In genomic region chr4:112234952-112235609, GRCh38 we compare ENCODE assay signal across 2 cellular contexts.
TF ChIP-seq lines count a peak whose summit lies in the region.

No MANE protein-coding gene starts in this region.

TF ChIP-seq in Ishikawa, 13 proteins besides CTCF, POLR2A, EP300 and RAD21 (continued from another document):
- TF ChIP-seq USF1 (IDR thresholded peaks at IDR 0.05) (no peak), YY1 (IDR thresholded peaks at IDR 0.05; ENCODE audit: low read depth) (no peak), REST (IDR thresholded peaks at IDR 0.05; ENCODE audit: low read depth) (no peak), FOXM1 (IDR thresholded peaks at IDR 0.05; ENCODE audit: borderline replicate concordance, low read depth) (no peak), MAX (IDR thresholded peaks at IDR 0.05) (no peak), EGR1 (IDR thresholded peaks at IDR 0.05) (no peak), TCF12 (IDR thresholded peaks at IDR 0.05; ENCODE audit: low read depth) (no peak), CEBPB (IDR thresholded peaks at IDR 0.05) (no peak), NFIC (IDR thresholded peaks at IDR 0.05) (no peak), TEAD4 (IDR thresholded peaks at IDR 0.05) (no peak), TAF1 (IDR thresholded peaks at IDR 0.05; ENCODE audit: low read depth) (no peak), ZBTB7A (IDR thresholded peaks at IDR 0.05; ENCODE audit: low read depth) (no peak)

TF ChIP-seq in K562, 482 proteins besides CTCF, POLR2A, EP300 and RAD21 (continued from another document):
- TF ChIP-seq CBX8 (IDR thresholded peaks at IDR 0.05; ENCODE audit: borderline replicate concordance, extremely low read depth, low read depth, low read length, poor library complexity, severe bottlenecking) = no peak
- TF ChIP-seq ZBTB26 (CRISPR knock-in tag; IDR thresholded peaks at IDR 0.05) = no peak
- TF ChIP-seq E4F1 (CRISPR knock-in tag; IDR thresholded peaks at IDR 0.05; ENCODE audit: borderline replicate concordance) = no peak
- no peak for TF ChIP-seq NELFE (IDR thresholded peaks at IDR 0.05; ENCODE audit: insufficient read depth, insufficient read length)
- TF ChIP-seq NCOA6 (IDR thresholded peaks at IDR 0.05) = no peak
- TF ChIP-seq ATF2 (CRISPR knock-in tag; IDR thresholded peaks at IDR 0.05) = no peak
- TF ChIP-seq FOSL1 (tag; conservative IDR thresholded peaks at IDR 0.05) = peak; percentile 88
- 0 out of 2 replicates have a peak, but pooled peaks have one; percentile 10 for TF ChIP-seq MAFG (tag; conservative IDR thresholded peaks at IDR 0.05)
- TF ChIP-seq SMC3 (conservative IDR thresholded peaks at IDR 0.05; ENCODE audit: insufficient read depth, low read depth, low read length) = peak; percentile 83
- TF ChIP-seq DDX20 (tag; IDR thresholded peaks at IDR 0.05; ENCODE audit: low read depth) = no peak
- TF ChIP-seq VEZF1 (CRISPR knock-in tag; IDR thresholded peaks at IDR 0.05) = no peak
- TF ChIP-seq FOS (IDR thresholded peaks at IDR 0.05; ENCODE audit: extremely low read depth, insufficient read length) = peak; percentile 4
- no peak for TF ChIP-seq NR1H2 (CRISPR knock-in tag; IDR thresholded peaks at IDR 0.05)
- TF ChIP-seq ATF3 (IDR thresholded peaks at IDR 0.05) = peak; percentile 85
- TF ChIP-seq ATF3 (CRISPR knock-in tag; conservative IDR thresholded peaks at IDR 0.05) = no peak
- peak; percentile 73 for TF ChIP-seq DEAF1 (CRISPR knock-in tag; IDR thresholded peaks at IDR 0.05)
- TF ChIP-seq CHD4 (IDR thresholded peaks at IDR 0.05; ENCODE audit: insufficient read depth, insufficient replicate concordance, low read depth, low read length, poor library complexity, severe bottlenecking) = no peak
